15 cellular contexts compared by ENCODE assay signal in genomic region chr16:17784073-17784472, GRCh38.
DNase-seq lines count a peak whose midpoint lies in the region; ATAC-seq and TF ChIP-seq lines count a peak whose summit lies in the region.
"Had no signal": no experiment of that assay in that cellular context is flagged by ENCODE, and none has a peak within 500 bp of the region (broad histone marks: within the 10 kb centered on the region; RNA-seq: fewer than 3 reads in every experiment).

No MANE protein-coding gene starts in this region.

- ATAC-seq in GM18519 (IDR thresholded peaks at IDR 0.05; ENCODE audit: low FRiP score, unreplicated experiment): no peak
- ATAC-seq: activated T-cell treated with anti-CD3 and anti-CD28 coated beads, Interleukin-2, amount 50 U/mL, for 72 hours; gastrocnemius medialis had no signal

- no peak overlapping the region for H2AFZ ChIP-seq in neural cell (ENCODE audit: low read depth, low read length)

- no peaks in the 10 kb centered on the region for H3K4me1 Mint-ChIP-seq in CD4-positive, alpha-beta memory T cell

- POLR2A ChIA-PET in HEK293 (lab: Yijun Ruan, JAX): no interaction called here
- POLR2A ChIA-PET in CD4-positive, alpha-beta memory T cell (lab: Charles Lee; ENCODE audit: partially characterized antibody): no interaction called here

- H3K9me2 ChIP-seq in neural cell (ENCODE audit: insufficient read depth, low read length): no peaks in the 10 kb centered on the region

- H3K36me3 ChIP-seq in HEK293 (ENCODE audit: control insufficient read depth in 2 of 2, insufficient read depth in 1 of 2, low read length in 2 of 2): no peaks in the 10 kb centered on the region
- no peaks in the 10 kb centered on the region for H3K36me3 ChIP-seq in neural cell (ENCODE audit: insufficient read depth, low read length)
- no peaks in the 10 kb centered on the region for H3K36me3 ChIP-seq in CD4-positive, alpha-beta memory T cell (ENCODE audit: insufficient read depth, low read length)
- H3K36me3 ChIP-seq: gastrocnemius medialis, thoracic aorta had no signal

- no peaks in the 10 kb centered on the region for H3K36me3 Mint-ChIP-seq in CD4-positive, alpha-beta memory T cell

- no peak for TF ChIP-seq RAD21 in neural cell (conservative IDR thresholded peaks at IDR 0.05)

- H3K4me2 ChIP-seq in neural cell (ENCODE audit: low read length): no peak overlapping the region

- no peaks in the 10 kb centered on the region for H3K9me3 Mint-ChIP-seq in CD4-positive, alpha-beta memory T cell

- H3K9me3 ChIP-seq in HEK293 (ENCODE audit: control insufficient read depth, insufficient read depth, low read depth, low read length) (no peaks in the 10 kb centered on the region), neural cell (ENCODE audit: low read length) (no peaks in the 10 kb centered on the region)
- no peaks in the 10 kb centered on the region for H3K9me3 ChIP-seq in CD4-positive, alpha-beta memory T cell (ENCODE audit: control insufficient read depth in 1 of 2, low read length in 2 of 2)
- H3K9me3 ChIP-seq: gastrocnemius medialis, thoracic aorta had no signal

- TF ChIP-seq CTCF in HEK293 (tag by site-specific recombination; IDR thresholded peaks at IDR 0.05) (no peak), neural cell (IDR thresholded peaks at IDR 0.05; ENCODE audit: poor library complexity, severe bottlenecking) (no peak)

- no peaks in the 10 kb centered on the region for H4K20me1 ChIP-seq in neural cell (ENCODE audit: insufficient read depth)

- DNase-seq in NOMO-1 (lab: John Stamatoyannopoulos, UW; ENCODE audit: unreplicated experiment in 2 of 2): peak; percentile 39 to 47
- peak; percentile 23 to 88 for DNase-seq in T47D (ENCODE audit: low read depth in 1 of 2, low spot score in 1 of 2)
- no peak for DNase-seq in UCSD-AML1 (lab: John Stamatoyannopoulos, UW; ENCODE audit: unreplicated experiment)
- no peak for DNase-seq in CD4-positive, alpha-beta memory T cell
- DNase-seq: DMS79; gastrocnemius medialis; NK-92 treated with Interleukin-12 subunit alpha and Interleukin-12 subunit beta, amount 100 ng/mL, for 24 hours had no signal

- in situ Hi-C loops in T47D (cut with HindIII; ENCODE audit: low pct_unique_long_range_greater_than_20kb, low sequenced_read_pairs): no loop called here

- no peaks in the 10 kb centered on the region for H3K4me1 ChIP-seq in HEK293 (ENCODE audit: control insufficient read depth, insufficient read depth, low read length)
- H3K4me1 ChIP-seq in CD4-positive, alpha-beta memory T cell (ENCODE audit: insufficient read depth, low read length): no peaks in the 10 kb centered on the region
- H3K4me1 ChIP-seq: gastrocnemius medialis had no signal

- H3K27ac ChIP-seq in HEK293 (ENCODE audit: extremely low read depth, low read depth, low read length) (no peak overlapping the region), neural cell (ENCODE audit: low read length) (no peak overlapping the region)
- no peak overlapping the region for H3K27ac ChIP-seq in CD4-positive, alpha-beta memory T cell (ENCODE audit: low read depth, low read length)
- H3K27ac ChIP-seq: gastrocnemius medialis, thoracic aorta, VCaP had no signal

- no peak for TF ChIP-seq EP300 in neural cell (conservative IDR thresholded peaks at IDR 0.05; ENCODE audit: poor library complexity, severe bottlenecking)

- CTCF ChIA-PET in HEK293 (lab: Yijun Ruan, JAX): no interaction called here
- CTCF ChIA-PET in CD4-positive, alpha-beta memory T cell (lab: Charles Lee; ENCODE audit: partially characterized antibody): no interaction called here

- H3K79me2 ChIP-seq in neural cell (replicated peaks; ENCODE audit: insufficient read depth, low read length): no peaks in the 10 kb centered on the region

- H3K9ac ChIP-seq in neural cell (ENCODE audit: low read length): no peak overlapping the region

- H3K4me3 ChIP-seq in HEK293 (ENCODE audit: low read depth, low read length): no peak overlapping the region
- no peak overlapping the region for H3K4me3 ChIP-seq in neural cell (ENCODE audit: low read length)
- no peak overlapping the region for H3K4me3 ChIP-seq in CD4-positive, alpha-beta memory T cell (ENCODE audit: low read length in 2 of 2)
- H3K4me3 ChIP-seq: gastrocnemius medialis, lung, thoracic aorta had no signal

- intact Hi-C loops in CD4-positive, alpha-beta memory T cell (cut with micrococcal nuclease): no loop called here

- no peaks in the 10 kb centered on the region for H3F3A ChIP-seq in neural cell (ENCODE audit: insufficient read depth, low read length, poor library complexity, severe bottlenecking)

- peaks cover 4 to 8% of the 10 kb centered on the region in 2 donors for H3K27me3 Mint-ChIP-seq in CD4-positive, alpha-beta memory T cell

- no peak overlapping the region for H3K4me3 Mint-ChIP-seq in CD4-positive, alpha-beta memory T cell
- H3K4me3 Mint-ChIP-seq: activated T-cell treated with anti-CD3 and anti-CD28 coated beads, Interleukin-2, amount 50 U/mL, for 72 hours had no signal

- H3K27ac Mint-ChIP-seq in CD4-positive, alpha-beta memory T cell: no peak overlapping the region
- H3K27ac Mint-ChIP-seq: activated T-cell treated with anti-CD3 and anti-CD28 coated beads, Interleukin-2, amount 50 U/mL, for 72 hours; progenitor cell of endocrine pancreas had no signal

- H3K27me3 ChIP-seq in neural cell (ENCODE audit: insufficient read depth, low read depth, low read length): no peaks in the 10 kb centered on the region
- H3K27me3 ChIP-seq in CD4-positive, alpha-beta memory T cell (ENCODE audit: insufficient read depth, low read length): no peaks in the 10 kb centered on the region
- H3K27me3 ChIP-seq: gastrocnemius medialis had no signal

TF ChIP-seq in HEK293, 187 proteins besides CTCF, POLR2A, EP300 and RAD21:
- TF ChIP-seq ZNF10 (tag by site-specific recombination; IDR thresholded peaks at IDR 0.05) (no peak), REST (tag by site-specific recombination; IDR thresholded peaks at IDR 0.05) (peak; percentile 90), ZEB2 (tag by site-specific recombination; IDR thresholded peaks at IDR 0.05) (no peak), ZNF404 (tag by site-specific recombination; IDR thresholded peaks at IDR 0.05) (no peak), ZNF701 (tag by site-specific recombination; IDR thresholded peaks at IDR 0.05) (no peak)

TF ChIP-seq in neural cell, 6 proteins besides CTCF, POLR2A, EP300 and RAD21:
- TF ChIP-seq REST (IDR thresholded peaks at IDR 0.05; ENCODE audit: borderline replicate concordance) (peak; percentile 33), TAF1 (IDR thresholded peaks at IDR 0.05; ENCODE audit: low read depth) (no peak), EZH2 (IDR thresholded peaks at IDR 0.05; ENCODE audit: borderline replicate concordance, insufficient read depth, low read length, poor library complexity, severe bottlenecking) (no peak), POLR2AphosphoS5 (IDR thresholded peaks at IDR 0.05) (no peak), MXI1 (conservative IDR thresholded peaks at IDR 0.05; ENCODE audit: poor library complexity, severe bottlenecking) (no peak), SMC3 (conservative IDR thresholded peaks at IDR 0.05; ENCODE audit: poor library complexity) (no peak)

Comparison
In these comparisons a context has a peak if more than half of its experiments do, and no peak if none do; other contexts are left out.
1. DNase-seq: peak in NOMO-1 (2 of 2) and T47D (2 of 2); none in UCSD-AML1 (single experiment) and CD4-positive, alpha-beta memory T cell (0 of 5).